In genomic region chr12:6336079-6336858, GRCh38 we compare ENCODE assay signal across 8 cellular contexts. TPM values are rescaled to one million over a fixed set of nuclear protein-coding genes. Genes with fewer than 3 reads are reported as not detected.
DNase-seq lines count a peak whose midpoint lies in the region; ATAC-seq lines count a peak whose summit lies in the region.

No MANE protein-coding gene starts in this region.

- intact Hi-C loops in head of caudate nucleus (cut with DNase I): no loop called here

- 0 to 1% (median 0%) methylated on average over 10 to 11 of the region's 11 CpGs for WGBS in adipose tissue, 3 donors
- under 1% methylated on average over 11 of the region's 11 CpGs for WGBS in urinary bladder

- no peaks in the 10 kb centered on the region for H3K36me3 ChIP-seq in urinary bladder (ENCODE audit: insufficient read depth)

- peak overlapping the region; percentile 25 for H3K4me3 ChIP-seq in urinary bladder (ENCODE audit: low read depth, low read length)

- peak; percentile 100 for DNase-seq in EH (ENCODE audit: low read depth)
- peak in 60 of 76 experiments; percentile 9 to 81 (median 39) for DNase-seq in HUDEP-2 (lab: John Stamatoyannopoulos, UW; ENCODE audit: unreplicated experiment in 76 of 76)
- peak; percentile 98 for DNase-seq in RPMI7951 (ENCODE audit: low read depth)
- DNase-seq in head of caudate nucleus: peak; percentile 26 to 91 (median 66)
- DNase-seq in nucleus accumbens (lab: John Stamatoyannopoulos, UW): peak in 51 of 56 donors; percentile 12 to 86 (median 62)

- H3K27ac ChIP-seq in adipose tissue (ENCODE audit: low read depth, low read length): peak overlapping the region; percentile 98
- H3K27ac ChIP-seq in urinary bladder (ENCODE audit: low read depth): peak overlapping the region; percentile 93

- no peak for ATAC-seq in HG02642 (IDR thresholded peaks at IDR 0.05; ENCODE audit: poor library complexity, unreplicated experiment)

- H3K4me1 ChIP-seq in urinary bladder (ENCODE audit: insufficient read depth): peaks cover 2% of the 10 kb centered on the region

RNA-seq across cellular contexts. Expression of gene TNFRSF1A, which starts 5.6 kb away (rescaled TPM):
- 91.2 and 124 TPM in 2 replicates for total RNA-seq in RPMI7951 (2014; rRNA removed; shearing (Covaris generic))
- polyA plus RNA-seq in adipose tissue (100 to 1,000 TPM in 1 of 3 donors, 10 to 100 TPM in 2; 46.8 to 238 (median 68.9) TPM), urinary bladder (223 TPM)
- total RNA-seq in urinary bladder: 56.1 TPM

RNA-seq across cellular contexts. Expression of gene PLEKHG6, which starts 25.8 kb away (rescaled TPM):
- not detected in 2 replicates for total RNA-seq in RPMI7951 (2014; rRNA removed; shearing (Covaris generic))
- 100 to 1,000 TPM in 1 of 3 donors, 1 to 10 TPM in 2; 8.7 to 117 (median 9.8) TPM for polyA plus RNA-seq in adipose tissue
- total RNA-seq in urinary bladder: 6.2 TPM
- 9.6 TPM for polyA plus RNA-seq in urinary bladder

RNA-seq across cellular contexts. Expression of gene SCNN1A, which starts 39.1 kb away (rescaled TPM):
- total RNA-seq in RPMI7951 (2014; rRNA removed; shearing (Covaris generic)): not detected in 2 replicates
- polyA plus RNA-seq in adipose tissue (10 to 100 TPM in 1 of 3 donors, 1 to 10 TPM in 2; 1.0 to 17.0 (median 5.0) TPM), urinary bladder (10.4 TPM)
- total RNA-seq in urinary bladder: 5.7 TPM

RNA-seq across cellular contexts. Expression of gene LTBR, which starts 47.7 kb away (rescaled TPM):
- total RNA-seq in RPMI7951 (2014; rRNA removed; shearing (Covaris generic)): 32.3 and 51.3 TPM in 2 replicates
- polyA plus RNA-seq in adipose tissue: 100 to 1,000 TPM in 1 of 3 donors, 10 to 100 TPM in 2; 53.4 to 132 (median 60.0) TPM
- 29.6 TPM for total RNA-seq in urinary bladder
- polyA plus RNA-seq in urinary bladder: 126 TPM

Comparison
In these comparisons a context has a peak if more than half of its experiments do, and no peak if none do; other contexts are left out.
1. DNase-seq: peak in every context shown above with its lines; median percentile 100 in EH; 98 in RPMI7951; 66 in head of caudate nucleus; 62 in nucleus accumbens; 39 in HUDEP-2.